Comparison of ENCODE assay signal across 10 cellular contexts in the genomic region with DNA sequence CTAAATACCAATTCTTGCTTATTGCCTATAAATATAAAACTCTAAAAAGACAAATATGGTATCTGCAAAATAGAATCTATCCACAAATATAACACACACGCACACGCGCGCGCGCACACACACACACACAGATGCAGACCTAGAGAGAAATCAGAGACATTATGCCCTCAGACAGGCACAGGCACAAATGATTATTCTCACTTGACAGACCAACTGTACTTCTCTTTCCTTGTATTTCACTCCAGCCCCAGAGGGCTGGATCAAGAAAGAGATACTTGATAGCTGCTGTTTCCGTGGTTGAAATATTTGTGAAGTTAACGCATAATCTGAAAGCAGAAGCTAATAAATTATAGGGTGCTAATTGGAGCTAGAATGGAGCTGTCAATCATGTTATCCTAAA. TPM values are rescaled to one million over a fixed set of nuclear protein-coding genes. Genes with fewer than 3 reads are reported as not detected.
"Had no signal": no experiment of that assay in that cellular context is flagged by ENCODE, and none has a peak within 500 bp of the region (broad histone marks: within the 10 kb centered on the region; RNA-seq: fewer than 3 reads in every experiment).

No MANE protein-coding gene starts in this region.

- H2AFZ ChIP-seq: GM23338 had no signal

- ATAC-seq: GM23338, HepG2 had no signal

- H3K4me2 ChIP-seq: GM23338 had no signal

- H3K4me3 ChIP-seq: GM23338 had no signal

- DNase-seq: H9, HCEC 1CT, HFFc6, KBM-7 had no signal

- H3K27ac ChIP-seq: HL-60 had no signal

RNA-seq across cellular contexts. Expression of gene VGLL2, which starts 11.4 kb away (rescaled TPM):
- total RNA-seq: GM23338, H1, H9, HepG2, HFFc6, HT1080 had no signal
- polyA plus RNA-seq: GM23338, H1, HepG2, IgD-negative memory B cell had no signal
